Comparison of ENCODE assay signal across 7 cellular contexts in the genomic region with DNA sequence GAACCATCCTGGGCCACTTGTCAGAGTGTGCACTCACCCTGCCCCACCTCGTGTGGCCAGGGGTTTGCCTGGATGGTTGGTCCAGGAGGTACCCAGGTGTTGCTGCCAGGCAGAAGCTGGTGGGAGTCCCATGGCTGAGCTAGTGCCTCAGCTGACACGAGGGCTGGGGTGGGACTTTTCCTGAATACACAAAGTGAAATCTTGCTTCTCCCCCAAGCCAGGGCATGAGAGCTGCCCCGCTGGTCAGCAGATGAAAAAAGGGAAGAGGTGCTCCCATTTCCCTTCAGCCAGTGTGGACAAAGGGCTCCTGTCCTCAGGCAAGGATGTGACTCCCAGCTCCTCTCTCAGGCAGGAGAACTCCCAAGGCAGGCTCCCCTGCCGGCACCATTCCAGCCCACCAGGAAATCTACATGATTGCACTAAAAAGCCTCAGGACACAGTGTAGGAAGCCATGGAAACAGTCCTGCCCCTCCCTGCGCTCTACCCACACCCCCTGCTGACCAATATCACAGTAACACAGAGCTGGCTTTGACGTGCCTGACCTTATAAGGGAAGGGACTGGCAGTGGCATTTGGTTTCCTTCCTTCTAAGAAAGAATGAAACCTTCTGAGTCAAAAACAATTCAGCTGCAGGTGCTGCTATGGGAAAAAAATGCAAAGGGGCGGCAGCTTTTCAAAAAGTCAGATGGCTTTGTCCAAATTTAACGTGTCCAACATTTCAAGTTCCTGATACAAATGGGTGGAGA. TPM values are rescaled to one million over a fixed set of nuclear protein-coding genes. Genes with fewer than 3 reads are reported as not detected.
DNase-seq lines count a peak whose midpoint lies in the region; FAIRE-seq and TF ChIP-seq lines count a peak whose summit lies in the region.

No MANE protein-coding gene starts in this region.

- no peaks in the 10 kb centered on the region for H3K9me3 ChIP-seq in HAP-1
- no peaks in the 10 kb centered on the region for H3K9me3 ChIP-seq in esophagus squamous epithelium
- no peaks in the 10 kb centered on the region for H3K9me3 ChIP-seq in tibial artery

- H3K27me3 Mint-ChIP-seq in nephron (ENCODE audit: low read depth), result peaks cover 8% of the 10 kb centered on the region

- no peak for TF ChIP-seq POLR2A in esophagus squamous epithelium (IDR thresholded peaks at IDR 0.05)

- TF ChIP-seq CTCF in esophagus squamous epithelium (IDR thresholded peaks at IDR 0.05) (peak in 2 of 6 experiments; percentile 11 to 15), nephron (IDR thresholded peaks at IDR 0.05; ENCODE audit: unreplicated experiment in 3 of 3) (no peak), tibial artery (IDR thresholded peaks at IDR 0.05) (peak in 1 of 2 experiments; percentile 15)

- H3K27me3 ChIP-seq in HAP-1 (ENCODE audit: low read depth) (no peaks in the 10 kb centered on the region), esophagus squamous epithelium (no peaks in the 10 kb centered on the region), tibial artery (no peaks in the 10 kb centered on the region)

- peak; percentile 97 for FAIRE-seq in GM18507 (lab: Jason Lieb, UNC)

- intact Hi-C loops in esophagus squamous epithelium (cut with DNase I) (no loop called here), tibial artery (cut with DNase I; ENCODE audit: low total_unique reads) (no loop called here)

- in situ Hi-C loops in HAP-1 (cut with MboI; ENCODE audit: low sequenced_read_pairs), result no loop called here

- H3K4me1 ChIP-seq in HAP-1 (peaks cover 15% of the 10 kb centered on the region), esophagus squamous epithelium (peaks cover 0 to 29% (median 23%) of the 10 kb centered on the region in 3 donors), tibial artery (peaks cover 0 to 16% (median 13%) of the 10 kb centered on the region in 4 donors)

- peaks cover 7% of the 10 kb centered on the region for H3K36me3 Mint-ChIP-seq in nephron (ENCODE audit: low read depth)

- H3K27ac ChIP-seq in esophagus squamous epithelium, result peak overlapping the region; percentile 58 to 84 (median 74)
- H3K27ac ChIP-seq in tibial artery, result peak overlapping the region; percentile 27 to 46

- peaks cover 36% of the 10 kb centered on the region for H3K4me1 Mint-ChIP-seq in nephron

- H3K36me3 ChIP-seq in HAP-1 (replicated peaks) (no peaks in the 10 kb centered on the region), esophagus squamous epithelium (peaks cover 0 to 83% (median 0%) of the 10 kb centered on the region in 3 donors), tibial artery (no peaks in the 10 kb centered on the region)

- DNase-seq in GM18507 (ENCODE audit: extremely low spot score, insufficient read length, low read depth), result peak; percentile 75
- DNase-seq in HAP-1 (ENCODE audit: low spot score in 2 of 2), result peak; percentile 81
- peak; percentile 98 for DNase-seq in M059J (ENCODE audit: low read depth)
- peak; percentile 79 for DNase-seq in activated CD8-positive, alpha-beta memory T cell treated with anti-CD3 and anti-CD28 coated beads, Interleukin-2, amount 50 U/mL, for 48 hours
- DNase-seq in esophagus squamous epithelium (lab: John Stamatoyannopoulos, UW), result no peak
- peak; percentile 71 to 85 for DNase-seq in tibial artery

- H3K9me3 Mint-ChIP-seq in nephron, result no peaks in the 10 kb centered on the region

- 28 to 29% methylated on average over 4 to 7 of the region's 8 CpGs for WGBS in esophagus squamous epithelium, 2 donors

- peak overlapping the region; percentile 21 to 48 (median 45) for H3K27ac Mint-ChIP-seq in nephron

- no peak overlapping the region for H3K4me3 Mint-ChIP-seq in nephron

- H3K4me3 ChIP-seq in HAP-1, result no peak overlapping the region
- H3K4me3 ChIP-seq in esophagus squamous epithelium, result no peak overlapping the region
- H3K4me3 ChIP-seq in tibial artery, result no peak overlapping the region

RNA-seq across cellular contexts. Expression of a gene that starts 33.9 kb away (rescaled TPM):
- 2.5 and 6.4 TPM in 2 replicates for total RNA-seq in M059J (2014; rRNA removed; shearing (Covaris generic))
- total RNA-seq in esophagus squamous epithelium, result 10 to 100 TPM; 17.8 to 25.5 (median 23.6) TPM
